In the genomic region with DNA sequence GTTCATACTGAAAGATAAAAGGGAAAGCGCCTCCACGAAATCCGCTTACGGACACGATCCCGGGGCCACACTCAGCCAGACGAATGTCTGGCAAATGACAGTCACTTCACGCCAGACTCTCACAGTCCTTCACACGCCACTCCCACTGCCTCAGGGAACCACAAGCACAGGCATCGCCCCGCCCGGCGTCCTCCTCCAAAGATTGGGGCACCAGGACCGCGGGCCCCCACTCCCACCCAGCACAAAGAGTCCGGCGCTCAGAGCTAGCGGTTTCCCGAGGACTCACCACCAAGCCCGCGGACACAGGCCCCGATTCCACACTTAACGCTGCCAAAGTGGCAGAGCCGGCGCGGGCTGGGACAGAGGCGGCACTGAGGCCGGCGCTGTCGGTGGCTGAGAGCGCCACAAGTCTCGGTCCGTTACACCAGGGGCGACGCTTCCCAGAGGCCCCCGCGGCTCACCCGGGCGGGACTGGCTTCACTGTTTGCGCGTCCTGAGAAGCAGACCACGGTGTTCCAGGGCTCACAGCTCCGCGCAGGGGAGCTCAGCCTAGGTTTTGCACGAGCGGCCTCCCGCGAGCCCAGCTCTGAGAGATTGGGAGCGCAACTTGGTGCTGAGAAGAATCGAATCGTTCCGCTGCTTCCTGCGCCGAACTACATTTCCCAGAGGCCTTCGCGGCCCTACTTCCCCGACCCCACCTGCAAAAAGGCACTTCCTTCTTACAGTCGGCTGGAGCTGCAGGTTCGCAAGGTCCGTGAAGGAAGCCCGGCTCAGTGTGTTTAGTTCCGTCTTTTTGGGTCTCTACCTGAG, we compare ENCODE assay signal across 1 cellular context.
TF ChIP-seq lines count a peak whose summit lies in the region.

Gene ZNF569, minus strand, starts transcription at position 647 of the 810 bp plus-strand sequence. CDS start 22,523 bp downstream, outside the sequence.

TF ChIP-seq in K562, 482 proteins besides CTCF, POLR2A, EP300 and RAD21 (continued from another document):
- TF ChIP-seq MGA (IDR thresholded peaks at IDR 0.05): peak; percentile 35; the same call in 1 of the 2 replicates
- TF ChIP-seq MXD1 (CRISPR knock-in tag; IDR thresholded peaks at IDR 0.05; ENCODE audit: borderline replicate concordance, poor library complexity, severe bottlenecking): no peak
- TF ChIP-seq PHF8 (IDR thresholded peaks at IDR 0.05; ENCODE audit: borderline replicate concordance, low read length): peak; percentile 68
TF ChIP-seq in K562: peak in this region for 70.
